12 cellular contexts compared by ENCODE assay signal in the genomic region with DNA sequence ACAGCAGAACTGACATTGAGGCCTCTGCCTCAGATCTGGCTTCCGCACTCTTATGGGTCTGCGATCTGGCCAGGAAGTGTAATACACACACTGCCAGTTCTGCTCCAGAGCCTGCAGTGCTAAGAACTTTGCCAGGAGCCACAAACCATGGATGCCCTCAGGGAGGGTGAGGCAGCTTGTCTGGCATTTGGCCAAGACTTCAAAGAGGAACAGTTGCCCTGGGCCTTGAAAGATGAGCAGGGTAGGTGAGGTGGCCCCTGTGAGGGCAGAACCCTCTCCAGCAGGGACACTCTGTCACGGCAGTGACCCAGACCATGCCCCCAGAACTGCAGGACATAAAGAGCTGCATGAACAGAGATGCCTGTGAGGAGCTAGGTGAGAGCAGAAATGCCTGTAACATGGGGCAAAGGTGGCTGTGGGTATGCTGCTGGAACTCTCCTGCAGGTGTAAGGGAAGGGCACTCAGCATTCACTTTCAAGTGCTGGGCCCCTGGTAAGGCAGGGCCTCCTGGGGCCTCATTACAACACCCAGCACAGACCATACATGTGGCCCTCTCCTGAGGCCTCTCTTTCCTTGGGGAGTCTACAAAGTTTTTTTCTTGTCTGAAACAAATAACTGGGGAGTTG. TPM values are rescaled to one million over a fixed set of nuclear protein-coding genes. Genes with fewer than 3 reads are reported as not detected.
DNase-seq lines count a peak whose midpoint lies in the region; ATAC-seq and TF ChIP-seq lines count a peak whose summit lies in the region.
"Had no signal": no experiment of that assay in that cellular context is flagged by ENCODE, and none has a peak within 500 bp of the region (broad histone marks: within the 10 kb centered on the region; RNA-seq: fewer than 3 reads in every experiment).

No MANE protein-coding gene starts in this region.

- no peak overlapping the region for H3K9ac ChIP-seq in BLaER1 treated with 17β-estradiol and CSF1 and Interleukin-3, amounts not matched to agents 10 nM and 100 nM

- H3K27me3 ChIP-seq in BLaER1 treated with 17β-estradiol and CSF1 and Interleukin-3, amounts not matched to agents 10 nM and 100 nM, result no peaks in the 10 kb centered on the region
- no peaks in the 10 kb centered on the region for H3K27me3 ChIP-seq in HL-60 (ENCODE audit: insufficient read depth, poor library complexity, severe bottlenecking)
- no peaks in the 10 kb centered on the region for H3K27me3 ChIP-seq in kidney epithelial cell (ENCODE audit: control insufficient read depth, insufficient read depth, low read length)
- H3K27me3 ChIP-seq: adrenal gland had no signal

- peak; percentile 17 to 26 for DNase-seq in HL-60 (ENCODE audit: low read depth in 1 of 2, low spot score in 1 of 2)
- peak; percentile 65 for DNase-seq in RPMI8226
- peak; percentile 45 for DNase-seq in kidney epithelial cell (ENCODE audit: low read depth)
- DNase-seq in activated naive CD4-positive, alpha-beta T cell (lab: John Stamatoyannopoulos, UW), result no peak
- DNase-seq in globus pallidus (ENCODE audit: low spot score), result no peak
- DNase-seq: CD4-positive, CD25-positive, alpha-beta regulatory T cell had no signal

- peaks cover 0 to 11% (median 5%) of the 10 kb centered on the region in 11 experiments; a peak in 7 of 22 replicates for H3K9me3 ChIP-seq in BLaER1 treated with 17β-estradiol and CSF1 and Interleukin-3, amounts not matched to agents 10 nM and 100 nM (replicated peaks in 1 of 11)
- H3K9me3 ChIP-seq: adrenal gland had no signal

- peaks cover 17 to 27% (median 22%) of the 10 kb centered on the region in 10 experiments for H3K4me1 ChIP-seq in BLaER1 treated with 17β-estradiol and CSF1 and Interleukin-3, amounts not matched to agents 10 nM and 100 nM

- H3K36me3 ChIP-seq in BLaER1 treated with 17β-estradiol and CSF1 and Interleukin-3, amounts not matched to agents 10 nM and 100 nM, result no peaks in the 10 kb centered on the region
- H3K36me3 ChIP-seq in kidney epithelial cell (ENCODE audit: control insufficient read depth, insufficient read depth, low read length), result no peaks in the 10 kb centered on the region
- H3K36me3 ChIP-seq: adrenal gland had no signal

- H3K4me3 ChIP-seq in BLaER1 treated with 17β-estradiol and CSF1 and Interleukin-3, amounts not matched to agents 10 nM and 100 nM, result no peak overlapping the region
- H3K4me3 ChIP-seq in HL-60 (replicated peaks; ENCODE audit: insufficient read depth, low read length) (no peak overlapping the region), kidney epithelial cell (ENCODE audit: low read depth, low read length) (no peak overlapping the region)
- H3K4me3 ChIP-seq: adrenal gland, lung had no signal

- peak overlapping the region; percentile 37 to 73 (median 55); a peak in 20 of 22 replicates for H3K4me2 ChIP-seq in BLaER1 treated with 17β-estradiol and CSF1 and Interleukin-3, amounts not matched to agents 10 nM and 100 nM

- TF ChIP-seq CTCF in HL-60 (IDR thresholded peaks at IDR 0.05; ENCODE audit: insufficient read depth, low read length) (no peak), kidney epithelial cell (IDR thresholded peaks at IDR 0.05; ENCODE audit: insufficient read depth, low read length, poor library complexity, severe bottlenecking) (no peak)

- H3K27ac ChIP-seq in BLaER1 treated with 17β-estradiol and CSF1 and Interleukin-3, amounts not matched to agents 10 nM and 100 nM, result peak overlapping the region in 2 of 11 experiments; percentile 1 to 12; a peak in 2 of 22 replicates
- no peak overlapping the region for H3K27ac ChIP-seq in HL-60 (replicated peaks)
- H3K27ac ChIP-seq: adrenal gland, epithelial cell of prostate had no signal

- no peak for ATAC-seq in GM18519 (IDR thresholded peaks at IDR 0.05; ENCODE audit: low FRiP score, unreplicated experiment)
- ATAC-seq in HG03432 (IDR thresholded peaks at IDR 0.05; ENCODE audit: unreplicated experiment), result no peak

- no peaks in the 10 kb centered on the region for H4K20me1 ChIP-seq in BLaER1 treated with 17β-estradiol and CSF1 and Interleukin-3, amounts not matched to agents 10 nM and 100 nM

RNA-seq across cellular contexts. Expression of gene NEU3, which starts 47.3 kb away (rescaled TPM):
- total RNA-seq in kidney epithelial cell, result 7.9 and 8.4 TPM in 2 replicates

Comparison
In these comparisons a context has a peak if more than half of its experiments do, and no peak if none do; other contexts are left out.
1. DNase-seq: peak in HL-60 (2 of 2), RPMI8226 (single experiment) and kidney epithelial cell (single experiment); none in activated naive CD4-positive, alpha-beta T cell (0 of 4) and globus pallidus (single experiment).